In the genomic region with DNA sequence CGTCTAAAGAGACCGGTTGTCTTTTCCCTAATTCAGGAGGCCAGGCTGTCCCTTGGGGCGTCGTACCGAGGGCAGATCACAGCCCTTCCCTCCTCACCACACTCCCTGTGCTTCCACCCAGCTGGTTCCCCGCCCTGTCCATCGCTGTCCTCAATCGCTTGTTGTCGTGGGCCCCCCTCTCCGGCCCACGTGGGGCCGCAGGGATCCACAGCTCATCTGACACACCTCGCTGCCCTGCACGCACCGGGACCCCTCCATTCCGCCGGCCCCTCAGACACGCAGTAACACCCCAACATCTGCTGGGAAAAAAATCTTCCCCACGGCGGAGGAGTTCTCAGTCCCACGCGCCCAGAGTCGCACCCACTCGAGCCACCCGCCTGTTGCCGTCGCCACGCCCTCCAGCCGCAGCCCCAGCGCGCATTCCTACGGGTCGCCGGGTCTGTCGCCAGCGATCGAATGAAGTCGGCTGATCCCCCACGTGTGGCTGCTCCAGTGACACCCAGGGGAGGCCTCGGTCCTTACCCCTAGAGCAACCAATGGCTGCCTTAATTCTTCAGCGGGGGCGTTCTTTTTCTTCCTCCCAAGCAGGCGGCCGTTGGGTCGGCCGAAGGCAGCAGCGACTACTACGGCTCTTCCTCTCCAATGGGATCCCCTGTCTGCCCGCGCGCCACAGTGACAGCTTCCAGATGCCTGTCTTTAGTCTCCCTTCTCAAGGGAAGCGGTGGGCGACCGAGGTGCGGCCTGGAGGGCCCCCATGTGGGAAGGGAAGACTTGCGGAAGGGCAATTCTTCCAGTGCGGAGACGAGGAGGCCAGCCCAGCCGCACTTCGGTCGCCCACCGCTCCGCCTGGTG, we compare ENCODE assay signal across 8 cellular contexts. TPM values are rescaled to one million over a fixed set of nuclear protein-coding genes. Genes with fewer than 3 reads are reported as not detected.
DNase-seq lines count a peak whose midpoint lies in the region; ATAC-seq, FAIRE-seq and TF ChIP-seq lines count a peak whose summit lies in the region.

No MANE protein-coding gene starts in this region.

- ATAC-seq in GM19455 (IDR thresholded peaks at IDR 0.05; ENCODE audit: unreplicated experiment), result peak; percentile 57
- ATAC-seq in HG03565 (IDR thresholded peaks at IDR 0.05; ENCODE audit: unreplicated experiment), result peak; percentile 39
- ATAC-seq in activated T-helper 17 cell treated with anti-CD3 and anti-CD28 coated beads, Interleukin-2, amount 50 U/mL, for 72 hours (replicated peaks), result peak; percentile 42

- DNase-seq in CMK (ENCODE audit: low read depth), result peak; percentile 45
- DNase-seq in RCC 7860 (ENCODE audit: low spot score), result peak; percentile 67
- DNase-seq in fibroblast of peridontal ligament (ENCODE audit: extremely low read depth), result peak; percentile 60
- peak; percentile 74 for DNase-seq in nephron progenitor cell
- DNase-seq in substantia nigra (lab: John Stamatoyannopoulos, UW), result peak; percentile 8 to 84 (median 65)

- H3K9me3 Mint-ChIP-seq in activated T-helper 17 cell treated with anti-CD3 and anti-CD28 coated beads, Interleukin-2, amount 50 U/mL, for 72 hours, result no peaks in the 10 kb centered on the region
- H3K9me3 Mint-ChIP-seq in nephron progenitor cell, result peaks cover 33% of the 10 kb centered on the region

- H3K27ac ChIP-seq in substantia nigra (ENCODE audit: low read depth, low read length, poor library complexity, severe bottlenecking), result peak overlapping the region; percentile 69

- TF ChIP-seq CTCF in nephron progenitor cell (IDR thresholded peaks at IDR 0.05), result no peak

- H3K4me3 Mint-ChIP-seq in activated T-helper 17 cell treated with anti-CD3 and anti-CD28 coated beads, Interleukin-2, amount 50 U/mL, for 72 hours, result peak overlapping the region; percentile 79
- H3K4me3 Mint-ChIP-seq in nephron progenitor cell, result peak overlapping the region; percentile 93

- H3K27me3 Mint-ChIP-seq in activated T-helper 17 cell treated with anti-CD3 and anti-CD28 coated beads, Interleukin-2, amount 50 U/mL, for 72 hours, result no peaks in the 10 kb centered on the region
- no peaks in the 10 kb centered on the region for H3K27me3 Mint-ChIP-seq in nephron progenitor cell (ENCODE audit: low read depth, poor library complexity)

- no peak overlapping the region for H3K27ac Mint-ChIP-seq in activated T-helper 17 cell treated with anti-CD3 and anti-CD28 coated beads, Interleukin-2, amount 50 U/mL, for 72 hours
- peak overlapping the region; percentile 94 for H3K27ac Mint-ChIP-seq in nephron progenitor cell

- H3K36me3 Mint-ChIP-seq in activated T-helper 17 cell treated with anti-CD3 and anti-CD28 coated beads, Interleukin-2, amount 50 U/mL, for 72 hours (ENCODE audit: low read depth), result no peaks in the 10 kb centered on the region
- H3K36me3 Mint-ChIP-seq in nephron progenitor cell (ENCODE audit: low read depth), result peaks cover 69% of the 10 kb centered on the region

- H3K4me1 Mint-ChIP-seq in activated T-helper 17 cell treated with anti-CD3 and anti-CD28 coated beads, Interleukin-2, amount 50 U/mL, for 72 hours, result peaks cover 5% of the 10 kb centered on the region
- peaks cover 67% of the 10 kb centered on the region for H3K4me1 Mint-ChIP-seq in nephron progenitor cell

- FAIRE-seq in RCC 7860 (lab: Jason Lieb, UNC), result no peak

RNA-seq across cellular contexts. Expression of a gene that starts 0.9 kb away (rescaled TPM):
- 10 to 100 TPM; 20.0 to 55.1 TPM for total RNA-seq in activated T-helper 17 cell treated with anti-CD3 and anti-CD28 coated beads, Interleukin-2, amount 50 U/mL, for 72 hours

RNA-seq across cellular contexts. Expression of a gene that starts 50.7 kb away (rescaled TPM):
- total RNA-seq in activated T-helper 17 cell treated with anti-CD3 and anti-CD28 coated beads, Interleukin-2, amount 50 U/mL, for 72 hours, result not detected

Comparison
In these comparisons a context has a peak if more than half of its experiments do, and no peak if none do; other contexts are left out.
1. Peak in every context shown above with its lines: DNase-seq, ATAC-seq and H3K27ac ChIP-seq.